13 cellular contexts compared by ENCODE assay signal in the genomic region with DNA sequence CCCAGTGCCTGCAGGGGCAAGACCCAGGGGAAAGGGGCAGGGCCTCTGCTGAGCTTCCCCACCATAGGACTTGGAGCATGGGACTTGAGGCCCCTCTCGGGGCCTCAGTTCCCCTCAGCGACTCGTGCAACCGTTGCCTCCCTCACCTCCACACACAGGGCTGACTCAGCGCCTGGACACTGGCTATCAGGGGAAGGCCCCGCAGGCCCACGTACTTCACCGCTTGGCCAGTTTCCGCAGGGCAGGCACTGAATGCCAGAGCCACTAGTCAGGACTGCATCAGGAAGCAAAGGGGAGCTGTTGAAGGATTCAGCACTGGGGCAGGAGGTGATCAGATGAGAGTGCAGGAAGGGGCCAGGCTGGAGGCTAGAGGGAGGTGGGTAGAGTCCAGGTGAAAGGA. TPM values are rescaled to one million over a fixed set of nuclear protein-coding genes. Genes with fewer than 3 reads are reported as not detected.
A peak's percentile ranks its signal among the peaks of the same experiment; 100 is the strongest.
DNase-seq lines count a peak whose midpoint lies in the region; ATAC-seq, FAIRE-seq and TF ChIP-seq lines count a peak whose summit lies in the region.
"Had no signal": no experiment of that assay in that cellular context is flagged by ENCODE, and none has a peak within 500 bp of the region (broad histone marks: within the 10 kb centered on the region; RNA-seq: fewer than 3 reads in every experiment).

No MANE protein-coding gene starts in this region.

- H3K27me3 ChIP-seq in breast epithelium (no peaks in the 10 kb centered on the region), small intestine (ENCODE audit: control insufficient read depth in 2 of 2, insufficient read depth in 2 of 2, low read length in 2 of 2) (no peaks in the 10 kb centered on the region)

- H3K27ac Mint-ChIP-seq in MCF 10A (ENCODE audit: low read depth, unreplicated experiment) (no peak overlapping the region), CD14-positive monocyte (no peak overlapping the region)
- H3K27ac Mint-ChIP-seq: naive thymus-derived CD4-positive, alpha-beta T cell had no signal

- no peak overlapping the region for H3K4me3 Mint-ChIP-seq in MCF 10A (ENCODE audit: unreplicated experiment)
- H3K4me3 Mint-ChIP-seq in CD14-positive monocyte = no peak overlapping the region
- H3K4me3 Mint-ChIP-seq: naive thymus-derived CD4-positive, alpha-beta T cell had no signal

- peaks cover 0 to 9% of the 10 kb centered on the region in 2 donors for H3K4me1 ChIP-seq in breast epithelium
- H3K4me1 ChIP-seq in small intestine (ENCODE audit: control insufficient read depth in 2 of 2, insufficient read depth in 1 of 2, low read depth in 1 of 2, low read length in 1 of 2) = no peaks in the 10 kb centered on the region

- H3K9me3 ChIP-seq in breast epithelium = no peaks in the 10 kb centered on the region
- no peaks in the 10 kb centered on the region for H3K9me3 ChIP-seq in small intestine (ENCODE audit: control insufficient read depth, low read depth)

- no peak overlapping the region for H3K27ac ChIP-seq in breast epithelium
- H3K27ac ChIP-seq in small intestine (ENCODE audit: low read depth in 1 of 2, low read length in 1 of 2) = no peak overlapping the region
- H3K27ac ChIP-seq: HL-60 had no signal

- BruUV-seq in MCF 10A (replicated peaks; lab: Mats Ljungman, UMichigan) = no TSS peak

- H3K36me3 Mint-ChIP-seq in MCF 10A (ENCODE audit: insufficient read depth, unreplicated experiment) = peaks cover 5% of the 10 kb centered on the region
- no peaks in the 10 kb centered on the region for H3K36me3 Mint-ChIP-seq in CD14-positive monocyte
- H3K36me3 Mint-ChIP-seq: naive thymus-derived CD4-positive, alpha-beta T cell had no signal

- no peak for TF ChIP-seq POLR2A in breast epithelium (IDR thresholded peaks at IDR 0.05)

- CTCF ChIA-PET in MCF 10A (lab: Yijun Ruan, JAX) = interaction anchor here (2.1 kb wide), 1 partner anchor 9 kb away, joined by 9 read pairs; no protein-coding TSS in a partner anchor

- H3K36me3 ChIP-seq in breast epithelium = no peaks in the 10 kb centered on the region
- H3K36me3 ChIP-seq in small intestine (ENCODE audit: control insufficient read depth in 2 of 2, insufficient read depth in 2 of 2, low read length in 2 of 2) = no peaks in the 10 kb centered on the region

- intact Hi-C loops in MCF 10A (cut with micrococcal nuclease) = no loop called here
- intact Hi-C loops in breast epithelium (cut with DNase I; ENCODE audit: low total_unique reads) = no loop called here
- intact Hi-C loops in CD14-positive monocyte (cut with micrococcal nuclease) = loop anchor here in 1 of 2 donors (10.0 kb wide), 1 partner anchor 156 kb away; no protein-coding TSS in a partner anchor

- peak; percentile 72 for DNase-seq in MCF 10A (ENCODE audit: unreplicated experiment)
- DNase-seq in breast epithelium (ENCODE audit: low spot score in 2 of 2) = no peak
- peak; percentile 91 for DNase-seq in amniotic stem cell (lab: John Stamatoyannopoulos, UW)
- peak; percentile 83 for DNase-seq in glomerular visceral epithelial cell (ENCODE audit: extremely low spot score)
- DNase-seq in small intestine = no peak
- no peak for DNase-seq in CD14-positive monocyte (ENCODE audit: low spot score)
- DNase-seq in NCI-H1694 (lab: John Stamatoyannopoulos, UW) = no peak
- DNase-seq: DMS79 treated with DMSO at 0.1 percent for 48 hours; naive thymus-derived CD4-positive, alpha-beta T cell; NCI-H1105 had no signal

- no peak overlapping the region for H3K4me3 ChIP-seq in breast epithelium
- no peak overlapping the region for H3K4me3 ChIP-seq in small intestine (ENCODE audit: low read depth in 1 of 2, low read length in 2 of 2)

- TF ChIP-seq CTCF in MCF 10A (IDR thresholded peaks at IDR 0.05; ENCODE audit: unreplicated experiment) (no peak), breast epithelium (IDR thresholded peaks at IDR 0.05) (no peak), CD14-positive monocyte (IDR thresholded peaks at IDR 0.05) (no peak)

- POLR2A ChIA-PET in MCF 10A (lab: Yijun Ruan, JAX) = interaction anchor here (0.6 kb wide), 1 partner anchor 232 kb away, joined by 3 read pairs; no protein-coding TSS in a partner anchor

- H3K27me3 Mint-ChIP-seq in MCF 10A (ENCODE audit: insufficient read depth, unreplicated experiment) (no peaks in the 10 kb centered on the region), CD14-positive monocyte (ENCODE audit: low read depth in 3 of 3) (peaks cover 3 to 5% (median 4%) of the 10 kb centered on the region in 3 donors)
- H3K27me3 Mint-ChIP-seq: naive thymus-derived CD4-positive, alpha-beta T cell had no signal

- 79 to 94% (median 80%) methylated on average over 9 of the region's 9 CpGs for WGBS in small intestine, 3 donors

- H3K4me1 Mint-ChIP-seq in MCF 10A (ENCODE audit: insufficient read depth, unreplicated experiment) (peaks cover 6% of the 10 kb centered on the region), CD14-positive monocyte (peaks cover 4% of the 10 kb centered on the region)

- no peak for ATAC-seq in HG03159 (IDR thresholded peaks at IDR 0.05; ENCODE audit: unreplicated experiment)
- ATAC-seq: naive thymus-derived CD4-positive, alpha-beta T cell had no signal

- FAIRE-seq in small intestine (lab: Jason Lieb, UNC) = no peak
- FAIRE-seq: A204.1 had no signal

- H3K9me3 Mint-ChIP-seq in MCF 10A (ENCODE audit: unreplicated experiment) (no peaks in the 10 kb centered on the region), CD14-positive monocyte (no peaks in the 10 kb centered on the region)
- H3K9me3 Mint-ChIP-seq: naive thymus-derived CD4-positive, alpha-beta T cell had no signal

RNA-seq across cellular contexts. Expression of gene FAM131C, which starts 15.5 kb away (rescaled TPM):
- total RNA-seq in MCF 10A (2022) = 0.20 TPM in 1 of 2 replicates, not detected in the other
- total RNA-seq in breast epithelium = not detected
- under 1 TPM in 2 of 3 donors, not detected in 1; 0.21 to 0.45 TPM for polyA plus RNA-seq in small intestine
- not detected for polyA plus RNA-seq in CD14-positive monocyte
- polyA plus RNA-seq: naive thymus-derived CD4-positive, alpha-beta T cell had no signal

RNA-seq across cellular contexts. Expression of gene CLCNKB, which starts 45.4 kb away (rescaled TPM):
- total RNA-seq in MCF 10A (2022) (not detected in 2 replicates), breast epithelium (under 1 TPM; 0.32 to 0.88 (median 0.33) TPM)
- polyA plus RNA-seq in small intestine (under 1 TPM in 1 of 3 donors, not detected in 2; 0.04 TPM), CD14-positive monocyte (not detected)
- total RNA-seq: naive thymus-derived CD4-positive, alpha-beta T cell had no signal
- polyA plus RNA-seq: naive thymus-derived CD4-positive, alpha-beta T cell had no signal

Comparison
In these comparisons a context has a peak if more than half of its experiments do, and no peak if none do; other contexts are left out.
1. DNase-seq: peak in MCF 10A (single experiment), amniotic stem cell (single experiment) and glomerular visceral epithelial cell (single experiment); none in breast epithelium (0 of 2), small intestine (single experiment), CD14-positive monocyte (single experiment) and NCI-H1694 (single experiment).